In the genomic region with DNA sequence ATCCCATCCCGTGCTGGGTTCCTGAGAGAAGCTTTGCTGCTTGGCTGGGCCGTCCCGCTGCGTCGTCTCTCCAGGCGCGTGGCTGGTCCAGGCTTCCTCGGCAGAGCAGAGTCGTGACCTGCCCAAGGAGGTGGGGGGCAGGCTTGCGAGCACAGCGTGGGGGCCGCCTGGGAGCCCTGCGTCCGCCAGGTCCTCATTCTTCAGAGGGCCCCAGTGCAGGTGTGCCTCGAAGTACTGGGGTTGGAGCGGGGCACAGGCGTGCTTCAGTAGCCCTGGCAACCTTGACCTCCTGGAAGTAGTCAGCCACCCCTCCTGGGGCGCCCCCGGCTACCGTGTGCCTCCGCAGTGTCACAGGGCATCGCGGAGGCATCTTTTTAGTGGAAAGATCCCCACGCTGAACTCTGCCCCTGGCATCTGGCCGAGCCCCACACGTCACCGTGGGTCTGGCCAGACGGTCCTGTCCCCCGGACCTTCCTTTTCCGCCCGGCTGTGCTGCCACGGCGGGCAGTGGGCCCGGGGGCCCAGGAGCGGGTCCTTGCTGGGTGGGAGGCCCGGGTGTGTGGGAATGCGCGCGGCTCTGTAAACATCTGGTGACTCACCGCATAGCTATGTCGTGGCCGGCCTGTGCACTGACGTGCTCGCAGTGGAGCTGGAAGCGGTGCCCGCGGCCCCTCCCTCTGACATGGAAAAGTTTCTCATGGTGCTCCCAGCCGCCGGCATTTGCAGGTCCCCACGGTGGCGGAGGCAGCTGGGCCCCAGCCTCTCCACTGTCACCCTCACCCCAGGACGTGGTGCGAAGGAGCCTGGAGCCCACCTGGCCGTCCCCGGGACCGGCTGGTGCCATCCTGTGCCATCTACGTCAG, we compare ENCODE assay signal across 9 cellular contexts. TPM values are rescaled to one million over a fixed set of nuclear protein-coding genes. Genes with fewer than 3 reads are reported as not detected.
DNase-seq lines count a peak whose midpoint lies in the region; ATAC-seq and TF ChIP-seq lines count a peak whose summit lies in the region.
"Had no signal": no experiment of that assay in that cellular context is flagged by ENCODE, and none has a peak within 500 bp of the region (broad histone marks: within the 10 kb centered on the region; RNA-seq: fewer than 3 reads in every experiment).

No MANE protein-coding gene starts in this region.

- in situ Hi-C loops in Caki2 (cut with HindIII; ENCODE audit: low pct_unique_long_range_greater_than_20kb, low sequenced_read_pairs) = no loop called here

- H3K27ac ChIP-seq in fibroblast of lung (ENCODE audit: insufficient read depth, low read length) = peak overlapping the region; percentile 100
- peak overlapping the region; percentile 83 for H3K27ac ChIP-seq in muscle layer of duodenum (ENCODE audit: low read length)
- H3K27ac ChIP-seq: neutrophil had no signal

- H3K4me2 ChIP-seq in fibroblast of lung (ENCODE audit: extremely low read depth, insufficient read depth, low read length) = peak overlapping the region; percentile 90

- H3K4me3 ChIP-seq in fibroblast of lung (replicated peaks in 1 of 4; ENCODE audit: control extremely low read depth in 1 of 4, insufficient read depth in 1 of 4, low read depth in 3 of 4, low read length in 4 of 4) = peak overlapping the region; percentile 25 to 60 (median 44)
- peak overlapping the region; percentile 46 to 68 for H3K4me3 ChIP-seq in muscle layer of duodenum (ENCODE audit: low read depth in 1 of 2, low read length in 2 of 2)

- H3K36me3 ChIP-seq in fibroblast of lung (ENCODE audit: control insufficient read depth, insufficient read depth, low read length) (peaks cover 29% of the 10 kb centered on the region), muscle layer of duodenum (ENCODE audit: control insufficient read depth in 1 of 2, insufficient read depth in 2 of 2, low read length in 2 of 2) (peaks cover 0 to 33% of the 10 kb centered on the region in 2 donors)

- H3K9me3 ChIP-seq in fibroblast of lung (ENCODE audit: control insufficient read depth, insufficient read depth, low read depth, low read length) = no peaks in the 10 kb centered on the region
- H3K9me3 ChIP-seq in muscle layer of duodenum (ENCODE audit: control insufficient read depth in 1 of 2, low read length in 2 of 2) = no peaks in the 10 kb centered on the region
- H3K9me3 ChIP-seq: neutrophil had no signal

- H3K4me1 ChIP-seq in fibroblast of lung (ENCODE audit: control insufficient read depth, extremely low read depth, insufficient read depth, low read length) = peaks cover 40% of the 10 kb centered on the region
- H3K4me1 ChIP-seq in muscle layer of duodenum (ENCODE audit: control insufficient read depth in 1 of 2, insufficient read depth in 2 of 2, low read length in 2 of 2) = peaks cover 9 to 23% of the 10 kb centered on the region in 2 donors

- H2AFZ ChIP-seq in fibroblast of lung (ENCODE audit: low read length) = no peak overlapping the region

- H3K79me2 ChIP-seq in fibroblast of lung (ENCODE audit: control insufficient read depth, insufficient read depth, low read length) = peaks cover 56% of the 10 kb centered on the region

- no peak for TF ChIP-seq CTCF in fibroblast of lung (conservative IDR thresholded peaks at IDR 0.05 in 1 of 2, IDR thresholded peaks at IDR 0.05 in 1 of 2; ENCODE audit: low read depth in 1 of 2, low read length in 2 of 2)

- peak overlapping the region; percentile 99 for H3K9ac ChIP-seq in fibroblast of lung (ENCODE audit: insufficient read depth, low read length)

- peak; percentile 95 for DNase-seq in Caki2 (ENCODE audit: low read depth)
- DNase-seq in RPMI7951 (ENCODE audit: low read depth) = peak; percentile 99
- DNase-seq in fibroblast of lung (ENCODE audit: low read depth in 2 of 2) = peak; percentile 99
- no peak for DNase-seq in NCI-H748 treated with DMSO at 0.1 percent for 48 hours (lab: John Stamatoyannopoulos, UW)
- DNase-seq in cerebellum (ENCODE audit: low spot score) = no peak

- no peaks in the 10 kb centered on the region for H3K27me3 ChIP-seq in fibroblast of lung (ENCODE audit: control insufficient read depth, insufficient read depth, low read length)
- H3K27me3 ChIP-seq in muscle layer of duodenum (ENCODE audit: low read depth, low read length) = no peaks in the 10 kb centered on the region
- H3K27me3 ChIP-seq: neutrophil had no signal

- no peak for ATAC-seq in GM18868 (IDR thresholded peaks at IDR 0.05; ENCODE audit: unreplicated experiment)
- ATAC-seq in HG03565 (IDR thresholded peaks at IDR 0.05; ENCODE audit: unreplicated experiment) = no peak

- H4K20me1 ChIP-seq in fibroblast of lung (ENCODE audit: control insufficient read depth, extremely low read depth, insufficient read depth, low read length) = no peaks in the 10 kb centered on the region

RNA-seq across cellular contexts. Expression of a gene that starts 6.5 kb away (rescaled TPM):
- total RNA-seq in Caki2 (2014; rRNA removed; shearing (Covaris generic); ENCODE audit: low replicate concordance) = 26.5 and 33.2 TPM in 2 replicates
- 4.4 and 12.0 TPM in 2 replicates for total RNA-seq in RPMI7951 (2014; rRNA removed; shearing (Covaris generic))
- total RNA-seq in fibroblast of lung (14.6 and 18.0 TPM in 2 replicates), cerebellum (3.7 TPM)
- polyA plus RNA-seq in fibroblast of lung = 3.2 TPM in 2 replicates
- 11.9 and 15.1 TPM in 2 replicates for polyA plus RNA-seq in fibroblast of lung (2012)
- 4.1 and 4.6 TPM in 2 replicates for polyA minus RNA-seq in fibroblast of lung (ENCODE audit: low replicate concordance)

RNA-seq across cellular contexts. Expression of a gene that starts 19.0 kb away (rescaled TPM):
- total RNA-seq in Caki2 (2014; rRNA removed; shearing (Covaris generic); ENCODE audit: low replicate concordance) = 13.4 and 16.6 TPM in 2 replicates
- total RNA-seq in RPMI7951 (2014; rRNA removed; shearing (Covaris generic)) = 0.10 TPM in 1 of 2 replicates, not detected in the other
- total RNA-seq in fibroblast of lung (under 0.01 TPM in 2 replicates), cerebellum (0.18 TPM)
- polyA plus RNA-seq in fibroblast of lung = 0.05 and 0.10 TPM in 2 replicates
- polyA plus RNA-seq in fibroblast of lung (2012) = 0.09 and 0.36 TPM in 2 replicates
- 3.0 TPM in 1 of 2 replicates, not detected in the other for polyA minus RNA-seq in fibroblast of lung (ENCODE audit: low replicate concordance)

RNA-seq across cellular contexts. Expression of a gene that starts 32.8 kb away (rescaled TPM):
- total RNA-seq in Caki2 (2014; rRNA removed; shearing (Covaris generic); ENCODE audit: low replicate concordance) = 39.4 and 78.5 TPM in 2 replicates
- total RNA-seq in RPMI7951 (2014; rRNA removed; shearing (Covaris generic)) = 43.3 and 49.5 TPM in 2 replicates
- total RNA-seq in fibroblast of lung (22.9 and 35.5 TPM in 2 replicates), cerebellum (31.7 TPM)
- 7.1 and 16.2 TPM in 2 replicates for polyA plus RNA-seq in fibroblast of lung
- 32.9 and 58.5 TPM in 2 replicates for polyA plus RNA-seq in fibroblast of lung (2012)
- 43.6 and 98.3 TPM in 2 replicates for polyA minus RNA-seq in fibroblast of lung (ENCODE audit: low replicate concordance)

RNA-seq across cellular contexts. Expression of a gene that starts 32.8 kb away (rescaled TPM):
- 101 and 106 TPM in 2 replicates for total RNA-seq in Caki2 (2014; rRNA removed; shearing (Covaris generic); ENCODE audit: low replicate concordance)
- total RNA-seq in RPMI7951 (2014; rRNA removed; shearing (Covaris generic)) = 64.9 and 111 TPM in 2 replicates
- total RNA-seq in fibroblast of lung (19.3 and 21.3 TPM in 2 replicates), cerebellum (10.7 TPM)
- polyA plus RNA-seq in fibroblast of lung = 24.6 and 31.3 TPM in 2 replicates
- 23.8 and 35.5 TPM in 2 replicates for polyA plus RNA-seq in fibroblast of lung (2012)
- 7.0 and 9.2 TPM in 2 replicates for polyA minus RNA-seq in fibroblast of lung (ENCODE audit: low replicate concordance)

Comparison
In these comparisons a context has a peak if more than half of its experiments do, and no peak if none do; other contexts are left out.
1. DNase-seq: peak in Caki2 (single experiment), RPMI7951 (single experiment) and fibroblast of lung (2 of 2); none in NCI-H748 treated with DMSO at 0.1 percent for 48 hours (single experiment) and cerebellum (single experiment).
2. RNA of a gene that starts 19.0 kb away (total RNA-seq): 13.4 to 16.6 TPM in Caki2; 0.18 TPM in cerebellum (single experiment), 0.10 TPM in RPMI7951 and under 0.01 TPM in fibroblast of lung; every median in the first group is over 10 times any median in the second.